Comparison of ENCODE assay signal across 8 cellular contexts in genomic region chr2:69741281-69742169, GRCh38. TPM values are rescaled to one million over a fixed set of nuclear protein-coding genes. Genes with fewer than 3 reads are reported as not detected.
DNase-seq lines count a peak whose midpoint lies in the region; ATAC-seq and TF ChIP-seq lines count a peak whose summit lies in the region.

TSS of gene ANXA4 (plus strand) at chr2:69742134. CDS start at chr2:69781566, 39,432 bp downstream.

- peak within 1 kb of the TSS; percentile 85 for H3K4me3 ChIP-seq in CD4-positive, CD25-positive, alpha-beta regulatory T cell (ENCODE audit: low read depth, low read length)
- H3K4me3 ChIP-seq in fibroblast of lung (replicated peaks in 1 of 4; ENCODE audit: control extremely low read depth in 1 of 4, insufficient read depth in 1 of 4, low read depth in 3 of 4, low read length in 4 of 4) (peak within 1 kb of the TSS; percentile 82 to 92 (median 86)), stomach smooth muscle (ENCODE audit: low read length in 2 of 2) (peak within 1 kb of the TSS; percentile 86 to 87)

- TF ChIP-seq CTCF in fibroblast of lung (conservative IDR thresholded peaks at IDR 0.05 in 1 of 2, IDR thresholded peaks at IDR 0.05 in 1 of 2; ENCODE audit: low read depth in 1 of 2, low read length in 2 of 2) (peak in 1 of 2 donors; percentile 34), nephron (IDR thresholded peaks at IDR 0.05; ENCODE audit: unreplicated experiment in 3 of 3) (peak in 2 of 3 experiments; percentile 9 to 19)

- DNase-seq in CD4-positive, CD25-positive, alpha-beta regulatory T cell = peak; percentile 46 to 71 (median 54)
- DNase-seq in GM19240 (ENCODE audit: insufficient read length, low spot score) = peak; percentile 37
- peak; percentile 77 for DNase-seq in OCI-M1 (lab: John Stamatoyannopoulos, UW)
- peak; percentile 67 to 68 for DNase-seq in activated T-cell treated with anti-CD3 and anti-CD28 coated beads, Interleukin-2, amount 50 U/mL, for 72 hours
- DNase-seq in fibroblast of lung (ENCODE audit: low read depth in 2 of 2) = peak; percentile 74

- peaks cover 5% of the 10 kb centered on the region for H3K27me3 Mint-ChIP-seq in CD4-positive, CD25-positive, alpha-beta regulatory T cell
- peaks cover 9% of the 10 kb centered on the region for H3K27me3 Mint-ChIP-seq in activated T-cell treated with anti-CD3 and anti-CD28 coated beads, Interleukin-2, amount 50 U/mL, for 72 hours (ENCODE audit: low read depth)
- H3K27me3 Mint-ChIP-seq in nephron (ENCODE audit: low read depth) = peaks cover 13% of the 10 kb centered on the region

- H2AFZ ChIP-seq in fibroblast of lung (ENCODE audit: low read length) = peak within 1 kb of the TSS; percentile 85

- peak within 1 kb of the TSS; percentile 94 for H3K4me2 ChIP-seq in fibroblast of lung (ENCODE audit: extremely low read depth, insufficient read depth, low read length)

- H3K4me1 ChIP-seq in CD4-positive, CD25-positive, alpha-beta regulatory T cell (ENCODE audit: control insufficient read depth, insufficient read depth, low read length, poor library complexity, severe bottlenecking) = peaks cover 13% of the 10 kb centered on the region
- peaks cover 5% of the 10 kb centered on the region for H3K4me1 ChIP-seq in fibroblast of lung (ENCODE audit: control insufficient read depth, extremely low read depth, insufficient read depth, low read length)
- H3K4me1 ChIP-seq in stomach smooth muscle (ENCODE audit: control insufficient read depth, insufficient read depth, low read length) = peaks cover 7% of the 10 kb centered on the region

- H3K36me3 ChIP-seq in CD4-positive, CD25-positive, alpha-beta regulatory T cell (ENCODE audit: control insufficient read depth, insufficient read depth, low read length) = no peaks in the 10 kb centered on the region
- H3K36me3 ChIP-seq in fibroblast of lung (ENCODE audit: control insufficient read depth, insufficient read depth, low read length) (no peaks in the 10 kb centered on the region), stomach smooth muscle (ENCODE audit: control insufficient read depth in 2 of 2, insufficient read depth in 2 of 2, low read length in 2 of 2) (no peaks in the 10 kb centered on the region)

- peak; percentile 76 to 80 for ATAC-seq in CD4-positive, CD25-positive, alpha-beta regulatory T cell (ENCODE audit: low read depth in 2 of 2)
- ATAC-seq in HG03442 (IDR thresholded peaks at IDR 0.05; ENCODE audit: unreplicated experiment) = peak; percentile 73
- ATAC-seq in activated T-cell treated with anti-CD3 and anti-CD28 coated beads, Interleukin-2, amount 50 U/mL, for 72 hours (replicated peaks in 1 of 2) = peak; percentile 88 to 89

- peak within 1 kb of the TSS; percentile 91 to 99 (median 92) for H3K4me3 Mint-ChIP-seq in CD4-positive, CD25-positive, alpha-beta regulatory T cell
- peak within 1 kb of the TSS; percentile 97 to 98 for H3K4me3 Mint-ChIP-seq in activated T-cell treated with anti-CD3 and anti-CD28 coated beads, Interleukin-2, amount 50 U/mL, for 72 hours
- peak within 1 kb of the TSS; percentile 93 to 98 (median 96) for H3K4me3 Mint-ChIP-seq in nephron

- H3K27me3 ChIP-seq in CD4-positive, CD25-positive, alpha-beta regulatory T cell (ENCODE audit: control insufficient read depth, insufficient read depth, low read length) = no peaks in the 10 kb centered on the region
- H3K27me3 ChIP-seq in fibroblast of lung (ENCODE audit: control insufficient read depth, insufficient read depth, low read length) = no peaks in the 10 kb centered on the region
- no peaks in the 10 kb centered on the region for H3K27me3 ChIP-seq in stomach smooth muscle (ENCODE audit: control insufficient read depth in 1 of 2, insufficient read depth in 2 of 2, low read length in 2 of 2)

- peaks cover 15% of the 10 kb centered on the region for H3K79me2 ChIP-seq in fibroblast of lung (ENCODE audit: control insufficient read depth, insufficient read depth, low read length)

- H4K20me1 ChIP-seq in fibroblast of lung (ENCODE audit: control insufficient read depth, extremely low read depth, insufficient read depth, low read length) = no peaks in the 10 kb centered on the region

- no peaks in the 10 kb centered on the region for H3K36me3 Mint-ChIP-seq in CD4-positive, CD25-positive, alpha-beta regulatory T cell
- peaks cover 0 to 4% of the 10 kb centered on the region in 2 donors for H3K36me3 Mint-ChIP-seq in activated T-cell treated with anti-CD3 and anti-CD28 coated beads, Interleukin-2, amount 50 U/mL, for 72 hours (ENCODE audit: insufficient read depth in 2 of 2)
- no peaks in the 10 kb centered on the region for H3K36me3 Mint-ChIP-seq in nephron (ENCODE audit: low read depth)

- no peaks in the 10 kb centered on the region for H3K9me3 ChIP-seq in CD4-positive, CD25-positive, alpha-beta regulatory T cell (ENCODE audit: control insufficient read depth in 2 of 2, low read length in 2 of 2)
- H3K9me3 ChIP-seq in fibroblast of lung (ENCODE audit: control insufficient read depth, insufficient read depth, low read depth, low read length) (no peaks in the 10 kb centered on the region), stomach smooth muscle (ENCODE audit: control insufficient read depth in 2 of 2, low read length in 2 of 2) (no peaks in the 10 kb centered on the region)

- H3K4me1 Mint-ChIP-seq in CD4-positive, CD25-positive, alpha-beta regulatory T cell = peaks cover 5 to 24% (median 12%) of the 10 kb centered on the region in 4 donors
- peaks cover 22% of the 10 kb centered on the region for H3K4me1 Mint-ChIP-seq in activated T-cell treated with anti-CD3 and anti-CD28 coated beads, Interleukin-2, amount 50 U/mL, for 72 hours (ENCODE audit: low read depth)
- H3K4me1 Mint-ChIP-seq in nephron = peaks cover 12% of the 10 kb centered on the region

- peak within 1 kb of the TSS; percentile 47 for H3K27ac ChIP-seq in CD4-positive, CD25-positive, alpha-beta regulatory T cell (ENCODE audit: insufficient read depth, low read length, poor library complexity, severe bottlenecking)
- H3K27ac ChIP-seq in fibroblast of lung (ENCODE audit: insufficient read depth, low read length) = peak within 1 kb of the TSS; percentile 90
- peak within 1 kb of the TSS; percentile 74 for H3K27ac ChIP-seq in stomach smooth muscle (ENCODE audit: low read length)

- peak within 1 kb of the TSS; percentile 87 to 91 (median 87) for H3K27ac Mint-ChIP-seq in CD4-positive, CD25-positive, alpha-beta regulatory T cell
- H3K27ac Mint-ChIP-seq in activated T-cell treated with anti-CD3 and anti-CD28 coated beads, Interleukin-2, amount 50 U/mL, for 72 hours = peak within 1 kb of the TSS; percentile 99
- peak within 1 kb of the TSS; percentile 96 to 98 (median 97) for H3K27ac Mint-ChIP-seq in nephron

- peak within 1 kb of the TSS; percentile 81 for H3K9ac ChIP-seq in fibroblast of lung (ENCODE audit: insufficient read depth, low read length)
- peak within 1 kb of the TSS; percentile 80 to 89 for H3K9ac ChIP-seq in stomach smooth muscle (ENCODE audit: low read length in 2 of 2)

- H3K9me3 Mint-ChIP-seq in CD4-positive, CD25-positive, alpha-beta regulatory T cell = peaks cover 0 to 2% (median 0%) of the 10 kb centered on the region in 7 donors
- no peaks in the 10 kb centered on the region for H3K9me3 Mint-ChIP-seq in activated T-cell treated with anti-CD3 and anti-CD28 coated beads, Interleukin-2, amount 50 U/mL, for 72 hours
- H3K9me3 Mint-ChIP-seq in nephron = no peaks in the 10 kb centered on the region

RNA-seq across cellular contexts. Expression of gene ANXA4, which starts in this region (rescaled TPM):
- total RNA-seq in CD4-positive, CD25-positive, alpha-beta regulatory T cell = 16.5 TPM
- polyA plus RNA-seq in CD4-positive, CD25-positive, alpha-beta regulatory T cell = 10 to 100 TPM; 21.5 to 36.8 (median 27.3) TPM
- total RNA-seq in activated T-cell treated with anti-CD3 and anti-CD28 coated beads, Interleukin-2, amount 50 U/mL, for 72 hours = 10 to 100 TPM; 25.3 to 30.2 TPM
- total RNA-seq in fibroblast of lung = 106 and 114 TPM in 2 replicates
- polyA plus RNA-seq in fibroblast of lung = 98.4 and 106 TPM in 2 replicates
- polyA plus RNA-seq in fibroblast of lung (2012) = 162 and 163 TPM in 2 replicates
- 148 and 171 TPM in 2 replicates for polyA minus RNA-seq in fibroblast of lung (ENCODE audit: low replicate concordance)

Comparison
In these comparisons a context has a peak if more than half of its experiments do, and no peak if none do; other contexts are left out.
1. Peak in every context shown above with its lines: DNase-seq, ATAC-seq, H3K4me3 ChIP-seq and H3K27ac ChIP-seq.